ENCODE assay signal across 8 cellular contexts in the genomic region with DNA sequence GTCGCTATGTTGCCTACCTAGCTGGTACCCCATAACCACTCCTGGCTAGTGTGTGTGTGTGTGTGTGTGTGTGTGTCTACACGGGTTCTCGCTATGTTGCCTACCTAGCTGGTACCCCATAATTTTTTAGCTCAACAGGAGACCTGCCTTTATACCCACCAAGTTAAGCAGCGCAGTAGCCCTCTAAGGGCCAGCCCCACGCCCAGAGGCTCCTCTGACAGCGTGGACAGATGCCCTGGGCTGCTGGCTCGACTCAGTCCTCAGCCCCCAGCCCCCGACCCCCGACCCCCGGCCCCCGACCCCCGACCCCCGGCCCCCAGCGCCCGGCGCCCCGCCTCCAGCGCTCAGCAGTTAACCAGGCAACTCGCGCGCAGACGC. TPM values are rescaled to one million over a fixed set of nuclear protein-coding genes. Genes with fewer than 3 reads are reported as not detected.
DNase-seq lines count a peak whose midpoint lies in the region; ATAC-seq and TF ChIP-seq lines count a peak whose summit lies in the region.

No MANE protein-coding gene starts in this region.

- ATAC-seq in GM18909 (IDR thresholded peaks at IDR 0.05; ENCODE audit: poor library complexity, unreplicated experiment) (peak; percentile 7), HG03139 (IDR thresholded peaks at IDR 0.05; ENCODE audit: unreplicated experiment) (peak; percentile 2), right lobe of liver (peak in 3 of 4 donors; percentile 2 to 17 (median 9)), upper lobe of right lung (peak; percentile 12)

- H3K4me1 ChIP-seq in right lobe of liver (peaks cover 0 to 5% (median 0%) of the 10 kb centered on the region in 4 donors), upper lobe of right lung (peaks cover 32% of the 10 kb centered on the region)

- no peak for TF ChIP-seq CTCF in astrocyte of the cerebellum (IDR thresholded peaks at IDR 0.05; ENCODE audit: low read depth, low read length, missing control alignments)
- no peak for TF ChIP-seq CTCF in right lobe of liver (IDR thresholded peaks at IDR 0.05)
- TF ChIP-seq CTCF in upper lobe of right lung (IDR thresholded peaks at IDR 0.05), result no peak

- H3K27me3 ChIP-seq in right lobe of liver (no peaks in the 10 kb centered on the region), upper lobe of right lung (no peaks in the 10 kb centered on the region)

- H3K9me3 ChIP-seq in right lobe of liver, result no peaks in the 10 kb centered on the region
- no peaks in the 10 kb centered on the region for H3K9me3 ChIP-seq in upper lobe of right lung

- in situ Hi-C loops in astrocyte of the cerebellum (cut with HindIII; ENCODE audit: low sequenced_read_pairs), result no loop called here

- 0% methylated on average over 3 of the region's 22 CpGs for WGBS in right lobe of liver (ENCODE audit: insufficient coverage, low coverage, low lambda C conversion rate, missing lambda C conversion rate)

- H3K36me3 ChIP-seq in right lobe of liver (no peaks in the 10 kb centered on the region), upper lobe of right lung (peaks cover 10% of the 10 kb centered on the region)

- no peak for TF ChIP-seq POLR2A in right lobe of liver (IDR thresholded peaks at IDR 0.05)

- H3K4me3 ChIP-seq in astrocyte of the cerebellum (ENCODE audit: low read depth, low read length), result peak overlapping the region; percentile 80
- H3K4me3 ChIP-seq in right lobe of liver, result peak overlapping the region; percentile 92 to 98 (median 97)
- H3K4me3 ChIP-seq in upper lobe of right lung, result peak overlapping the region; percentile 97

- intact Hi-C loops in right lobe of liver (cut with DNase I) (no loop called here), upper lobe of right lung (cut with DNase I) (no loop called here)

- H3K27ac ChIP-seq in right lobe of liver (no peak overlapping the region), upper lobe of right lung (no peak overlapping the region)

- no peak for DNase-seq in astrocyte of the cerebellum (ENCODE audit: low read depth)
- no peak for DNase-seq in right lobe of liver
- no peak for DNase-seq in upper lobe of right lung
- DNase-seq in HCEC 1CT, result no peak
- DNase-seq in NCI-H524 treated with DMSO at 0.1 percent for 48 hours (lab: John Stamatoyannopoulos, UW), result no peak
- no peak for DNase-seq in amygdala (lab: John Stamatoyannopoulos, UW)

RNA-seq across cellular contexts. Expression of a gene that starts 0.3 kb away (rescaled TPM):
- total RNA-seq in right lobe of liver (10 to 100 TPM in 3 of 6 experiments, 1 to 10 TPM in 3; 5.8 to 14.8 (median 8.7) TPM), upper lobe of right lung (27.1 TPM)

RNA-seq across cellular contexts. Expression of a gene that starts 22.1 kb away (rescaled TPM):
- total RNA-seq in right lobe of liver, result not detected
- total RNA-seq in upper lobe of right lung, result not detected

RNA-seq across cellular contexts. Expression of a gene that starts 32.2 kb away (rescaled TPM):
- total RNA-seq in right lobe of liver, result not detected
- not detected for total RNA-seq in upper lobe of right lung

RNA-seq across cellular contexts. Expression of a gene that starts 53.6 kb away (rescaled TPM):
- total RNA-seq in right lobe of liver (10 to 100 TPM; 15.5 to 33.6 (median 19.8) TPM), upper lobe of right lung (64.9 TPM)
